Comparison of ENCODE assay signal across 18 cellular contexts in genomic region chr6:95266537-95267258, GRCh38.
DNase-seq lines count a peak whose midpoint lies in the region; ATAC-seq and TF ChIP-seq lines count a peak whose summit lies in the region.
"Had no signal": no experiment of that assay in that cellular context is flagged by ENCODE, and none has a peak within 500 bp of the region (broad histone marks: within the 10 kb centered on the region; RNA-seq: fewer than 3 reads in every experiment).

No MANE protein-coding gene starts in this region.

- no peaks in the 10 kb centered on the region for H3K36me3 Mint-ChIP-seq in stimulated activated effector memory CD8-positive, alpha-beta T cell treated with anti-CD3 and anti-CD28 coated beads, Interleukin-12 subunit alpha, Interleukin-12 subunit beta, amount 100 ng/mL, for 72 hours
- H3K36me3 Mint-ChIP-seq in activated CD4-positive, alpha-beta memory T cell treated with anti-CD3 and anti-CD28 coated beads for 36 hours: no peaks in the 10 kb centered on the region
- H3K36me3 Mint-ChIP-seq: CD4-positive, alpha-beta memory T cell had no signal

- no peak for TF ChIP-seq POLR2A in right lobe of liver (IDR thresholded peaks at IDR 0.05)

- WGBS in right lobe of liver (ENCODE audit: insufficient coverage, low coverage, low lambda C conversion rate, missing lambda C conversion rate): 45% methylated on average over 4 of the region's 4 CpGs

- no peak overlapping the region for H3K4me3 ChIP-seq in PC-9
- no peak overlapping the region for H3K4me3 ChIP-seq in astrocyte of the spinal cord (ENCODE audit: low read depth, low read length)
- H3K4me3 ChIP-seq in right lobe of liver: no peak overlapping the region
- no peak overlapping the region for H3K4me3 ChIP-seq in brain microvascular endothelial cell (ENCODE audit: low read depth, low read length)

- H3K36me3 ChIP-seq in PC-9 (ENCODE audit: low read depth): no peaks in the 10 kb centered on the region
- H3K36me3 ChIP-seq in right lobe of liver: no peaks in the 10 kb centered on the region
- H3K36me3 ChIP-seq in brain microvascular endothelial cell (replicated peaks): no peaks in the 10 kb centered on the region

- H3K4me2 ChIP-seq in PC-9: peak overlapping the region; percentile 23; the same call in 1 of the 2 replicates

- intact Hi-C loops in PC-9 (cut with micrococcal nuclease; ENCODE audit: unreplicated experiment) (no loop called here), right lobe of liver (cut with DNase I) (no loop called here)
- intact Hi-C loops in activated CD4-positive, alpha-beta memory T cell treated with anti-CD3 and anti-CD28 coated beads for 36 hours (cut with micrococcal nuclease): no loop called here

- H3K4me1 ChIP-seq in PC-9 (replicated peaks; ENCODE audit: insufficient read depth): peaks cover 14% of the 10 kb centered on the region
- H3K4me1 ChIP-seq in right lobe of liver: no peaks in the 10 kb centered on the region

- POLR2A ChIA-PET in PC-9 (lab: Charles Lee; ENCODE audit: unreplicated experiment): interaction anchor here (0.6 to 0.7 kb wide), 2 partner anchors 18 to 1567 kb away, joined by 3 to 5 read pairs; no protein-coding TSS in a partner anchor
- POLR2A ChIA-PET in activated CD4-positive, alpha-beta memory T cell treated with anti-CD3 and anti-CD28 coated beads for 36 hours (lab: Charles Lee): no interaction called here

- DNase-seq in A172 (ENCODE audit: low spot score) (peak; percentile 35), PC-9 (peak in 1 of 2 experiments; percentile 51), astrocyte of the spinal cord (ENCODE audit: low read depth, low spot score) (peak; percentile 14), islet precursor cell (peak; percentile 78), right lobe of liver (no peak), brain microvascular endothelial cell (no peak)
- DNase-seq in stimulated activated effector memory CD8-positive, alpha-beta T cell treated with anti-CD3 and anti-CD28 coated beads, Interleukin-12 subunit alpha, Interleukin-12 subunit beta, amount 100 ng/mL, for 72 hours (ENCODE audit: low spot score in 2 of 2): no peak
- no peak for DNase-seq in activated CD4-positive, alpha-beta memory T cell treated with anti-CD3 and anti-CD28 coated beads for 36 hours
- DNase-seq: 8988T; CD4-positive, alpha-beta memory T cell; H7; MV-4-11; NCI-H1417 treated with DMSO at 0.1 percent for 48 hours; NCI-H1930; NCI-H2171; NCI-H748 treated with DMSO at 0.1 percent for 48 hours had no signal

- H3K4me3 Mint-ChIP-seq in stimulated activated effector memory CD8-positive, alpha-beta T cell treated with anti-CD3 and anti-CD28 coated beads, Interleukin-12 subunit alpha, Interleukin-12 subunit beta, amount 100 ng/mL, for 72 hours: no peak overlapping the region
- no peak overlapping the region for H3K4me3 Mint-ChIP-seq in activated CD4-positive, alpha-beta memory T cell treated with anti-CD3 and anti-CD28 coated beads for 36 hours
- H3K4me3 Mint-ChIP-seq: CD4-positive, alpha-beta memory T cell; IgD-negative memory B cell had no signal

- in situ Hi-C loops in astrocyte of the spinal cord (cut with HindIII; ENCODE audit: low sequenced_read_pairs): no loop called here
- in situ Hi-C loops in brain microvascular endothelial cell (cut with HindIII; ENCODE audit: low pct_ligation_motif_present, low sequenced_read_pairs): no loop called here

- no peak for TF ChIP-seq CTCF in PC-9 (conservative IDR thresholded peaks at IDR 0.05)
- no peak for TF ChIP-seq CTCF in astrocyte of the spinal cord (IDR thresholded peaks at IDR 0.05; ENCODE audit: low read depth, low read length)
- TF ChIP-seq CTCF in right lobe of liver (IDR thresholded peaks at IDR 0.05): no peak
- no peak for TF ChIP-seq CTCF in brain microvascular endothelial cell (IDR thresholded peaks at IDR 0.05; ENCODE audit: low read depth, low read length, missing control alignments)

- H3K27me3 Mint-ChIP-seq in activated CD4-positive, alpha-beta memory T cell treated with anti-CD3 and anti-CD28 coated beads for 36 hours: no peaks in the 10 kb centered on the region
- H3K27me3 Mint-ChIP-seq: IgD-negative memory B cell had no signal

- CTCF ChIA-PET in PC-9 (lab: Charles Lee): interaction anchor here (0.5 to 0.6 kb wide), 2 partner anchors 17 to 1753 kb away, joined by 4 to 8 read pairs; no protein-coding TSS in a partner anchor
- CTCF ChIA-PET in activated CD4-positive, alpha-beta memory T cell treated with anti-CD3 and anti-CD28 coated beads for 36 hours (lab: Charles Lee): no interaction called here

- H3F3A ChIP-seq in PC-9 (ENCODE audit: insufficient read depth, low read depth): no peaks in the 10 kb centered on the region

- no TSS peak for BruUV-seq in PC-9 (replicated peaks; lab: Mats Ljungman, UMichigan)

- ATAC-seq in stimulated activated effector memory CD8-positive, alpha-beta T cell treated with anti-CD3 and anti-CD28 coated beads, Interleukin-12 subunit alpha, Interleukin-12 subunit beta, amount 100 ng/mL, for 72 hours: no peak
- no peak for ATAC-seq in right lobe of liver
- ATAC-seq: Right ventricle myocardium inferior had no signal

- no peaks in the 10 kb centered on the region for H3K79me2 ChIP-seq in PC-9 (ENCODE audit: low read depth)

- 0 out of 2 replicates have a peak, but pooled peaks cover 4% of the 10 kb centered on the region for H3K9me2 ChIP-seq in PC-9 (ENCODE audit: insufficient read depth)

- H4K20me1 ChIP-seq in PC-9 (ENCODE audit: insufficient read depth): no peaks in the 10 kb centered on the region

- 0 out of 2 replicates have a peak overlapping the region, but pooled peaks have one; percentile 11 for H3K27ac ChIP-seq in PC-9
- no peak overlapping the region for H3K27ac ChIP-seq in right lobe of liver
- no peak overlapping the region for H3K27ac ChIP-seq in brain microvascular endothelial cell

- H2AFZ ChIP-seq in PC-9: peak overlapping the region; percentile 2; the same call in 1 of the 2 replicates

- peaks cover 3% of the 10 kb centered on the region for H3K9me3 Mint-ChIP-seq in stimulated activated effector memory CD8-positive, alpha-beta T cell treated with anti-CD3 and anti-CD28 coated beads, Interleukin-12 subunit alpha, Interleukin-12 subunit beta, amount 100 ng/mL, for 72 hours
- no peaks in the 10 kb centered on the region for H3K9me3 Mint-ChIP-seq in activated CD4-positive, alpha-beta memory T cell treated with anti-CD3 and anti-CD28 coated beads for 36 hours
- H3K9me3 Mint-ChIP-seq: CD4-positive, alpha-beta memory T cell; IgD-negative memory B cell had no signal

- H3K4me1 Mint-ChIP-seq in stimulated activated effector memory CD8-positive, alpha-beta T cell treated with anti-CD3 and anti-CD28 coated beads, Interleukin-12 subunit alpha, Interleukin-12 subunit beta, amount 100 ng/mL, for 72 hours: no peaks in the 10 kb centered on the region
- no peaks in the 10 kb centered on the region for H3K4me1 Mint-ChIP-seq in activated CD4-positive, alpha-beta memory T cell treated with anti-CD3 and anti-CD28 coated beads for 36 hours (ENCODE audit: low read depth)
- H3K4me1 Mint-ChIP-seq: CD4-positive, alpha-beta memory T cell; IgD-negative memory B cell had no signal

- H3K27me3 ChIP-seq in PC-9 (ENCODE audit: insufficient read depth, low read depth) (no peaks in the 10 kb centered on the region), right lobe of liver (no peaks in the 10 kb centered on the region), brain microvascular endothelial cell (replicated peaks) (no peaks in the 10 kb centered on the region)

- no peaks in the 10 kb centered on the region for H3K9me3 ChIP-seq in PC-9 (ENCODE audit: insufficient read depth, low read depth)
- H3K9me3 ChIP-seq in right lobe of liver: no peaks in the 10 kb centered on the region

- no peak overlapping the region for H3K27ac Mint-ChIP-seq in stimulated activated effector memory CD8-positive, alpha-beta T cell treated with anti-CD3 and anti-CD28 coated beads, Interleukin-12 subunit alpha, Interleukin-12 subunit beta, amount 100 ng/mL, for 72 hours
- H3K27ac Mint-ChIP-seq in activated CD4-positive, alpha-beta memory T cell treated with anti-CD3 and anti-CD28 coated beads for 36 hours: no peak overlapping the region
- H3K27ac Mint-ChIP-seq: CD4-positive, alpha-beta memory T cell; IgD-negative memory B cell had no signal

Comparison
In these comparisons a context has a peak if more than half of its experiments do, and no peak if none do; other contexts are left out.
1. DNase-seq: peak in A172 (single experiment), astrocyte of the spinal cord (single experiment) and islet precursor cell (single experiment); none in stimulated activated effector memory CD8-positive, alpha-beta T cell treated with anti-CD3 and anti-CD28 coated beads, Interleukin-12 subunit alpha, Interleukin-12 subunit beta, amount 100 ng/mL, for 72 hours (0 of 2), activated CD4-positive, alpha-beta memory T cell treated with anti-CD3 and anti-CD28 coated beads for 36 hours (single experiment), right lobe of liver (0 of 3) and brain microvascular endothelial cell (single experiment).